14 cellular contexts compared by ENCODE assay signal in the genomic region with DNA sequence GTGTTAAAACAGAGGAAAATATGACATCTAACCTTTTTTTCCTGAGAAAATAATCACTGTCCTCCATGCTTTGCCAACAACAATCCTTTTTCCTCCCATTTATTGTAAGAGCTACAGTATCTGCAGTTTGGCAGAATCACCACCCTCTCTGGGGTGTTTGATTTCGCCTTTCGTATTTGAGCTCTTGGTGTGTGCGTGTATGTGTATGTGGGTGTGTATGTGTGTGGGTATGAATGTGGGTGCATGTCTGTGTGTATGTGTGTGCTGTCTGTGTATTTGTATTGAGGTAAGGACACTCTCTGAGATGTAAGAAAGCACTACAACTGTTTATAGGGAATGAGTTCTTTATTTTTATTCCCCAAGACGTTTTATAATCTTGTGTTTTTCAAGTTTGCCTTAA.
DNase-seq lines count a peak whose midpoint lies in the region; ATAC-seq and TF ChIP-seq lines count a peak whose summit lies in the region.
"Had no signal": no experiment of that assay in that cellular context is flagged by ENCODE, and none has a peak within 500 bp of the region (broad histone marks: within the 10 kb centered on the region; RNA-seq: fewer than 3 reads in every experiment).

No MANE protein-coding gene starts in this region.

- H3K36me3 ChIP-seq in ectodermal cell (ENCODE audit: control insufficient read depth, insufficient read depth, low read length) (no peaks in the 10 kb centered on the region), vagina (no peaks in the 10 kb centered on the region)
- H3K36me3 ChIP-seq: BLaER1 had no signal

- no peaks in the 10 kb centered on the region for H3K36me3 Mint-ChIP-seq in nephron progenitor cell (ENCODE audit: low read depth)

- no peaks in the 10 kb centered on the region for H3K27me3 Mint-ChIP-seq in nephron progenitor cell (ENCODE audit: low read depth, poor library complexity)

- TF ChIP-seq CTCF in nephron progenitor cell (IDR thresholded peaks at IDR 0.05) (no peak), vagina (IDR thresholded peaks at IDR 0.05) (no peak)

- intact Hi-C loops in vagina (cut with DNase I), result no loop called here

- 90 to 93% methylated on average over 3 of the region's 4 CpGs for WGBS in ectodermal cell, 2 experiments

- peaks cover 57% of the 10 kb centered on the region for H3K4me1 Mint-ChIP-seq in nephron progenitor cell

- H3K27me3 ChIP-seq in ectodermal cell (ENCODE audit: control insufficient read depth, insufficient read depth, low read length, poor library complexity, severe bottlenecking), result no peaks in the 10 kb centered on the region
- H3K27me3 ChIP-seq in vagina, result no peaks in the 10 kb centered on the region
- H3K27me3 ChIP-seq: BLaER1 had no signal

- H3K27ac ChIP-seq in ectodermal cell (ENCODE audit: insufficient read depth, low read depth, low read length, poor library complexity, severe bottlenecking) (peak overlapping the region; percentile 88), vagina (peak overlapping the region; percentile 0)
- H3K27ac ChIP-seq: 22Rv1, BLaER1 had no signal

- no peak for ATAC-seq in GM21619 (IDR thresholded peaks at IDR 0.05; ENCODE audit: unreplicated experiment)

- TF ChIP-seq POLR2A in vagina (IDR thresholded peaks at IDR 0.05), result no peak

- DNase-seq in NCI-H82 (lab: John Stamatoyannopoulos, UW), result peak; percentile 21
- no peak for DNase-seq in NCI-H82 treated with DMSO at 0.1 percent for 48 hours (lab: John Stamatoyannopoulos, UW; ENCODE audit: unreplicated experiment)
- DNase-seq in nephron progenitor cell, result no peak
- no peak for DNase-seq in vagina (ENCODE audit: extremely low spot score in 2 of 2)
- DNase-seq in NCI-H2196 treated with DMSO at 0.1 percent for 48 hours (lab: John Stamatoyannopoulos, UW; ENCODE audit: unreplicated experiment), result no peak
- no peak for DNase-seq in retina
- DNase-seq: H7, NCI-H1048, NCI-H146, NCI-H446 had no signal

- H3K4me1 ChIP-seq in ectodermal cell (ENCODE audit: control insufficient read depth, insufficient read depth, low read length) (peaks cover 26% of the 10 kb centered on the region), vagina (peaks cover 19% of the 10 kb centered on the region)
- H3K4me1 ChIP-seq: BLaER1 had no signal

- no peaks in the 10 kb centered on the region for H3K9me3 ChIP-seq in ectodermal cell (ENCODE audit: control insufficient read depth, low read length)
- no peaks in the 10 kb centered on the region for H3K9me3 ChIP-seq in vagina
- H3K9me3 ChIP-seq: BLaER1 had no signal

- H3K4me3 ChIP-seq in ectodermal cell (ENCODE audit: insufficient read depth, low read depth, low read length) (peak overlapping the region; percentile 0), vagina (no peak overlapping the region)
- H3K4me3 ChIP-seq: BLaER1 had no signal

- H3K27ac Mint-ChIP-seq in nephron progenitor cell, result peak overlapping the region; percentile 88

- no peaks in the 10 kb centered on the region for H3K9me3 Mint-ChIP-seq in nephron progenitor cell

- H3K4me3 Mint-ChIP-seq in nephron progenitor cell, result no peak overlapping the region
